Comparison of ENCODE assay signal across 15 cellular contexts in the genomic region with DNA sequence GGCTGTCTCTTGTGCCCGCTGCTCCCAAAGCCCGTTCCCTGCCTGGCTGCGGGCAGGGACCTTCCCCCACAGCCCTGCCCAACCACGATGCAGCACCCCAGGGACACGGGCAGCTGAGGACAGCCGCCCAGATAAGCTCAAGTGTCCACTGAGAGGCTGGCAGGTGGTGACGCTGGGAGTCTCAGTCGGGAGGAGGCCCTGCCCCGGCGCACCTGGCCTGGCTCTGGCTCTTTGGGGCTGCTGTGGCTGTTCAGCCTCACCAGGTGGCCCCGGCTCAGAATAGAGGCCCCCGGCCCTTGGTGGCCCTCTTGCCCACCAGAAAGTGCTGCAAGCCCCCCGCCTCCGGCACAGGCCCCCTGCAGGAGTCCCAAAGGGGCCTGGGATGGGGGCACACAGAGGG. TPM values are rescaled to one million over a fixed set of nuclear protein-coding genes. Genes with fewer than 3 reads are reported as not detected.
A peak's percentile ranks its signal among the peaks of the same experiment; 100 is the strongest.
DNase-seq lines count a peak whose midpoint lies in the region; ATAC-seq, FAIRE-seq and TF ChIP-seq lines count a peak whose summit lies in the region.
"Had no signal": no experiment of that assay in that cellular context is flagged by ENCODE, and none has a peak within 500 bp of the region (broad histone marks: within the 10 kb centered on the region; RNA-seq: fewer than 3 reads in every experiment).

No MANE protein-coding gene starts in this region.

- H3K56ac ChIP-seq in IMR-90 (ENCODE audit: extremely low read depth, insufficient read depth, low read length), result no peak overlapping the region

- H3K27ac Mint-ChIP-seq in glutamatergic neuron (ENCODE audit: unreplicated experiment), result no peak overlapping the region
- no peak overlapping the region for H3K27ac Mint-ChIP-seq in natural killer cell treated with Interleukin-12 subunit alpha and Interleukin-12 subunit beta and Interleukin-15 and Interleukin-18, amount 100 ng/mL, for 72 hours
- no peak overlapping the region for H3K27ac Mint-ChIP-seq in stimulated activated memory B cell treated with anti-CD40 and anti-IgM and Interleukin-4, amounts not matched to agents 10 μg/mL and 1 μg/mL and 100 μg/mL, for 72 hours
- H3K27ac Mint-ChIP-seq: activated CD4-positive, alpha-beta T cell treated with anti-CD3 and anti-CD28 coated beads, Interleukin-2, amount 10 ng/mL, durations not matched to agents 7 days and 5 days; CD8-positive, alpha-beta T cell; T-cell had no signal

- no peak overlapping the region for H4K8ac ChIP-seq in IMR-90 (ENCODE audit: low read depth in 2 of 2, low read length in 2 of 2)

- H3K4ac ChIP-seq in IMR-90 (ENCODE audit: low read depth, low read length), result peak overlapping the region; percentile 15

- H3K4me1 ChIP-seq in IMR-90 (ENCODE audit: control insufficient read depth, insufficient read depth, low read length), result peaks cover 44% of the 10 kb centered on the region
- no peaks in the 10 kb centered on the region for H3K4me1 ChIP-seq in small intestine (ENCODE audit: control insufficient read depth in 2 of 2, insufficient read depth in 1 of 2, low read depth in 1 of 2, low read length in 1 of 2)

- peaks cover 18% of the 10 kb centered on the region for H3K9me1 ChIP-seq in IMR-90 (ENCODE audit: insufficient read depth, low read length)

- H3K14ac ChIP-seq in IMR-90 (replicated peaks; ENCODE audit: low read depth, low read length), result no peak overlapping the region

- no peak overlapping the region; the same call in 1 of the 2 replicates for H4K5ac ChIP-seq in IMR-90 (ENCODE audit: low read depth, low read length)

- no peak overlapping the region for H3K23ac ChIP-seq in IMR-90 (ENCODE audit: low read depth, low read length)

- ATAC-seq in IMR-90 (ENCODE audit: low read depth), result no peak
- ATAC-seq in natural killer cell treated with Interleukin-12 subunit alpha and Interleukin-12 subunit beta and Interleukin-15 and Interleukin-18, amount 100 ng/mL, for 72 hours, result no peak
- no peak for ATAC-seq in stimulated activated memory B cell treated with anti-CD40 and anti-IgM and Interleukin-4, amounts not matched to agents 10 μg/mL and 1 μg/mL and 100 μg/mL, for 72 hours
- ATAC-seq: CD8-positive, alpha-beta T cell; T-cell had no signal

- H3K9me3 ChIP-seq in IMR-90 (ENCODE audit: control insufficient read depth, insufficient read depth, low read length), result no peaks in the 10 kb centered on the region
- no peaks in the 10 kb centered on the region for H3K9me3 ChIP-seq in small intestine (ENCODE audit: control insufficient read depth, low read depth)

- H2AK9ac ChIP-seq in IMR-90 (replicated peaks; ENCODE audit: low read depth, low read length, poor library complexity), result no peak overlapping the region

- H3K79me1 ChIP-seq in IMR-90 (ENCODE audit: low read depth in 1 of 2, low read length in 2 of 2), result peaks cover 16 to 47% of the 10 kb centered on the region in 2 experiments; a peak in 3 of 4 replicates

- peak overlapping the region; percentile 66 for H2AK5ac ChIP-seq in IMR-90 (ENCODE audit: low read depth, low read length)

- no TSS peak for BruUV-seq in IMR-90 (replicated peaks; lab: Mats Ljungman, UMichigan)

- H3K4me2 ChIP-seq in IMR-90 (ENCODE audit: low read depth, low read length), result no peak overlapping the region

- POLR2A ChIA-PET in IMR-90 (lab: Charles Lee; ENCODE audit: unreplicated experiment), result no interaction called here

- H3K27ac ChIP-seq in IMR-90 (ENCODE audit: insufficient read depth, low read length) (no peak overlapping the region), small intestine (ENCODE audit: low read depth in 1 of 2, low read length in 1 of 2) (peak overlapping the region; percentile 25 to 46)

- H3K36me3 ChIP-seq in IMR-90 (ENCODE audit: control insufficient read depth, insufficient read depth, low read length) (peaks cover 23% of the 10 kb centered on the region; the same call in 1 of the 2 replicates), small intestine (ENCODE audit: control insufficient read depth in 2 of 2, insufficient read depth in 2 of 2, low read length in 2 of 2) (no peaks in the 10 kb centered on the region)

- H3K18ac ChIP-seq in IMR-90 (ENCODE audit: low read depth, low read length), result no peak overlapping the region; the same call in 1 of the 2 replicates

- peak overlapping the region; percentile 23; the same call in 1 of the 2 replicates for H4K91ac ChIP-seq in IMR-90 (ENCODE audit: insufficient read depth, low read depth, low read length)

- no peak for TF ChIP-seq POLR2A in IMR-90 (IDR thresholded peaks at IDR 0.05; ENCODE audit: low read depth, low read length)

- no peak overlapping the region for H2BK20ac ChIP-seq in IMR-90 (ENCODE audit: low read depth, low read length)

- H3K4me3 ChIP-seq in IMR-90 (ENCODE audit: insufficient read depth, low read depth, low read length), result no peak overlapping the region
- H3K4me3 ChIP-seq in small intestine (ENCODE audit: low read depth in 1 of 2, low read length in 2 of 2), result no peak overlapping the region

- no peak for FAIRE-seq in small intestine (lab: Jason Lieb, UNC)

- H3K9ac ChIP-seq in IMR-90 (ENCODE audit: low read depth, low read length), result no peak overlapping the region

- CTCF ChIA-PET in IMR-90 (lab: Yijun Ruan, JAX), result no interaction called here

- 93% methylated on average over 9 of the region's 14 CpGs; no CpG with 5 or more reads in 1 of the 2 experiments for WGBS in IMR-90 (ENCODE audit: extremely low coverage in 2 of 2, insufficient read length in 1 of 2), 2 experiments
- WGBS in small intestine, 3 donors, result 55 to 81% (median 75%) methylated on average over 11 to 14 of the region's 14 CpGs

- no peak overlapping the region for H2AFZ ChIP-seq in IMR-90 (replicated peaks; ENCODE audit: low read length, poor library complexity)

- no peaks in the 10 kb centered on the region; the same call in 1 of the 2 replicates for H4K20me1 ChIP-seq in IMR-90 (ENCODE audit: insufficient read depth, low read length)

- H2BK5ac ChIP-seq in IMR-90 (ENCODE audit: low read depth, low read length, poor library complexity, severe bottlenecking), result no peak overlapping the region

- H2BK120ac ChIP-seq in IMR-90 (ENCODE audit: low read depth, low read length), result peak overlapping the region; percentile 10; the same call in 1 of the 2 replicates

- no peak overlapping the region for H3K4me3 Mint-ChIP-seq in glutamatergic neuron (ENCODE audit: unreplicated experiment)
- no peak overlapping the region for H3K4me3 Mint-ChIP-seq in natural killer cell treated with Interleukin-12 subunit alpha and Interleukin-12 subunit beta and Interleukin-15 and Interleukin-18, amount 100 ng/mL, for 72 hours
- no peak overlapping the region for H3K4me3 Mint-ChIP-seq in stimulated activated memory B cell treated with anti-CD40 and anti-IgM and Interleukin-4, amounts not matched to agents 10 μg/mL and 1 μg/mL and 100 μg/mL, for 72 hours
- H3K4me3 Mint-ChIP-seq: activated CD4-positive, alpha-beta T cell treated with anti-CD3 and anti-CD28 coated beads, Interleukin-2, amount 10 ng/mL, durations not matched to agents 7 days and 5 days; CD8-positive, alpha-beta T cell; mesothelial cell of epicardium; T-cell had no signal

- intact Hi-C loops in IMR-90 (cut with micrococcal nuclease), result no loop called here

- dilution Hi-C loops in IMR-90 (cut with HindIII; ENCODE audit: low sequenced_read_pairs, unreplicated experiment), result no loop called here

- H3K9me3 Mint-ChIP-seq in glutamatergic neuron (ENCODE audit: unreplicated experiment), result peaks cover 6% of the 10 kb centered on the region
- H3K9me3 Mint-ChIP-seq in natural killer cell treated with Interleukin-12 subunit alpha and Interleukin-12 subunit beta and Interleukin-15 and Interleukin-18, amount 100 ng/mL, for 72 hours, result no peaks in the 10 kb centered on the region
- no peaks in the 10 kb centered on the region for H3K9me3 Mint-ChIP-seq in stimulated activated memory B cell treated with anti-CD40 and anti-IgM and Interleukin-4, amounts not matched to agents 10 μg/mL and 1 μg/mL and 100 μg/mL, for 72 hours
- H3K9me3 Mint-ChIP-seq: activated CD4-positive, alpha-beta T cell treated with anti-CD3 and anti-CD28 coated beads, Interleukin-2, amount 10 ng/mL, durations not matched to agents 7 days and 5 days; brain; CD8-positive, alpha-beta T cell; mesothelial cell of epicardium; T-cell had no signal

- H3K27me3 ChIP-seq in IMR-90 (ENCODE audit: control insufficient read depth, insufficient read depth, low read length) (no peaks in the 10 kb centered on the region), small intestine (ENCODE audit: control insufficient read depth in 2 of 2, insufficient read depth in 2 of 2, low read length in 2 of 2) (no peaks in the 10 kb centered on the region)

- no peaks in the 10 kb centered on the region for H3K36me3 Mint-ChIP-seq in glutamatergic neuron (ENCODE audit: unreplicated experiment)
- no peaks in the 10 kb centered on the region for H3K36me3 Mint-ChIP-seq in natural killer cell treated with Interleukin-12 subunit alpha and Interleukin-12 subunit beta and Interleukin-15 and Interleukin-18, amount 100 ng/mL, for 72 hours
- H3K36me3 Mint-ChIP-seq in stimulated activated memory B cell treated with anti-CD40 and anti-IgM and Interleukin-4, amounts not matched to agents 10 μg/mL and 1 μg/mL and 100 μg/mL, for 72 hours, result peaks cover 8% of the 10 kb centered on the region
- H3K36me3 Mint-ChIP-seq: brain; CD8-positive, alpha-beta T cell; T-cell had no signal

- DNase-seq in IMR-90 (no peak), NCI-H2196 (lab: John Stamatoyannopoulos, UW; ENCODE audit: unreplicated experiment) (peak; percentile 90), glutamatergic neuron (peak; percentile 20), small intestine (no peak), germinal center (ENCODE audit: low spot score) (no peak)
- no peak for DNase-seq in natural killer cell treated with Interleukin-12 subunit alpha and Interleukin-12 subunit beta and Interleukin-15 and Interleukin-18, amount 100 ng/mL, for 72 hours (ENCODE audit: low spot score)
- DNase-seq in activated CD4-positive, alpha-beta T cell treated with anti-CD3 and anti-CD28 coated beads, Interleukin-2, amount 50 U/mL, for 1 hour, result no peak
- DNase-seq: activated CD4-positive, alpha-beta T cell treated with anti-CD3 and anti-CD28 coated beads, Interleukin-2, amount 10 ng/mL, durations not matched to agents 7 days and 5 days; activated gamma-delta T cell treated with Interleukin-2 at 50 U/mL for 16 hours; CD8-positive, alpha-beta T cell; NK-92 treated with Interleukin-12 subunit alpha and Interleukin-12 subunit beta, amount 100 ng/mL, for 24 hours; T-cell had no signal

- H3K4me1 Mint-ChIP-seq in glutamatergic neuron (ENCODE audit: low read depth, unreplicated experiment), result peaks cover 11% of the 10 kb centered on the region
- peaks cover 4 to 5% of the 10 kb centered on the region in 2 donors for H3K4me1 Mint-ChIP-seq in natural killer cell treated with Interleukin-12 subunit alpha and Interleukin-12 subunit beta and Interleukin-15 and Interleukin-18, amount 100 ng/mL, for 72 hours (ENCODE audit: low read depth in 2 of 2)
- peaks cover 31% of the 10 kb centered on the region for H3K4me1 Mint-ChIP-seq in stimulated activated memory B cell treated with anti-CD40 and anti-IgM and Interleukin-4, amounts not matched to agents 10 μg/mL and 1 μg/mL and 100 μg/mL, for 72 hours

- H3K27me3 Mint-ChIP-seq in glutamatergic neuron (ENCODE audit: unreplicated experiment), result peaks cover 9% of the 10 kb centered on the region
- no peaks in the 10 kb centered on the region for H3K27me3 Mint-ChIP-seq in natural killer cell treated with Interleukin-12 subunit alpha and Interleukin-12 subunit beta and Interleukin-15 and Interleukin-18, amount 100 ng/mL, for 72 hours
- H3K27me3 Mint-ChIP-seq in stimulated activated memory B cell treated with anti-CD40 and anti-IgM and Interleukin-4, amounts not matched to agents 10 μg/mL and 1 μg/mL and 100 μg/mL, for 72 hours, result peaks cover 22% of the 10 kb centered on the region
- H3K27me3 Mint-ChIP-seq: activated CD4-positive, alpha-beta T cell treated with anti-CD3 and anti-CD28 coated beads, Interleukin-2, amount 10 ng/mL, durations not matched to agents 7 days and 5 days; T-cell had no signal

- H2BK15ac ChIP-seq in IMR-90 (ENCODE audit: low read depth, low read length), result no peak overlapping the region

- no peak for TF ChIP-seq RAD21 in IMR-90 (IDR thresholded peaks at IDR 0.05; ENCODE audit: low read length)

- in situ Hi-C loops in IMR-90 (cut with MboI; ENCODE audit: low sequenced_read_pairs), result no loop called here

- TF ChIP-seq CTCF in IMR-90 (conservative IDR thresholded peaks at IDR 0.05; ENCODE audit: low read depth, low read length), result no peak
- no peak for TF ChIP-seq CTCF in glutamatergic neuron (IDR thresholded peaks at IDR 0.05; ENCODE audit: partially characterized antibody, unreplicated experiment)

RNA-seq across cellular contexts. Expression of gene NTHL1, which starts 5.5 kb away (rescaled TPM):
- 22.8 and 28.1 TPM in 2 replicates for total RNA-seq in IMR-90 (2012; rRNA removed)
- 28.0 and 33.3 TPM in 2 replicates for polyA plus RNA-seq in IMR-90 (2012; rRNA removed)
- polyA plus RNA-seq in IMR-90 (2012; cell fraction: cytosol; rRNA removed), result 46.3 and 54.8 TPM in 2 replicates
- polyA plus RNA-seq in IMR-90 (2012; cell fraction: nucleus; rRNA removed; ENCODE audit: low replicate concordance), result 20.6 and 53.2 TPM in 2 replicates
- total RNA-seq in glutamatergic neuron (ENCODE audit: unreplicated experiment), result 194 TPM
- 10 to 100 TPM; 13.0 to 27.6 (median 22.2) TPM for polyA plus RNA-seq in small intestine
- 10 to 100 TPM; 12.6 to 40.9 TPM for total RNA-seq in natural killer cell treated with Interleukin-12 subunit alpha and Interleukin-12 subunit beta and Interleukin-15 and Interleukin-18, amount 100 ng/mL, for 72 hours

RNA-seq across cellular contexts. Expression of gene TSC2, which starts 5.6 kb away (rescaled TPM):
- total RNA-seq in IMR-90 (2012; rRNA removed) (22.8 and 31.4 TPM in 2 replicates), glutamatergic neuron (ENCODE audit: unreplicated experiment) (215 TPM)
- polyA plus RNA-seq in IMR-90 (2012; rRNA removed) (88.6 and 95.9 TPM in 2 replicates), small intestine (10 to 100 TPM; 35.1 to 73.1 (median 47.0) TPM)
- polyA plus RNA-seq in IMR-90 (2012; cell fraction: cytosol; rRNA removed), result 51.7 and 66.3 TPM in 2 replicates
- polyA plus RNA-seq in IMR-90 (2012; cell fraction: nucleus; rRNA removed; ENCODE audit: low replicate concordance), result 202 and 503 TPM in 2 replicates
- total RNA-seq in natural killer cell treated with Interleukin-12 subunit alpha and Interleukin-12 subunit beta and Interleukin-15 and Interleukin-18, amount 100 ng/mL, for 72 hours, result 100 to 1,000 TPM; 106 to 155 TPM

RNA-seq across cellular contexts. Expression of gene NHERF2, which starts 15.5 kb away (rescaled TPM):
- 18.6 and 20.8 TPM in 2 replicates for total RNA-seq in IMR-90 (2012; rRNA removed)
- 77.8 and 96.6 TPM in 2 replicates for polyA plus RNA-seq in IMR-90 (2012; rRNA removed)
- polyA plus RNA-seq in IMR-90 (2012; cell fraction: cytosol; rRNA removed), result 98.1 and 126 TPM in 2 replicates
- polyA plus RNA-seq in IMR-90 (2012; cell fraction: nucleus; rRNA removed; ENCODE audit: low replicate concordance), result 54.5 and 134 TPM in 2 replicates
- 22.3 TPM for total RNA-seq in glutamatergic neuron (ENCODE audit: unreplicated experiment)
- 10 to 100 TPM; 15.7 to 76.1 (median 54.3) TPM for polyA plus RNA-seq in small intestine
- total RNA-seq in natural killer cell treated with Interleukin-12 subunit alpha and Interleukin-12 subunit beta and Interleukin-15 and Interleukin-18, amount 100 ng/mL, for 72 hours, result 1 to 10 TPM; 3.8 to 4.5 TPM

RNA-seq across cellular contexts. Expression of gene NPW, which starts 22.6 kb away (rescaled TPM):
- total RNA-seq in IMR-90 (2012; rRNA removed) (0.18 TPM in 1 of 2 replicates, not detected in the other), glutamatergic neuron (ENCODE audit: unreplicated experiment) (0.91 TPM)
- polyA plus RNA-seq in IMR-90 (2012; rRNA removed) (2.0 and 3.7 TPM in 2 replicates), small intestine (under 1 TPM in 2 of 3 donors, not detected in 1; 0.48 to 0.81 TPM)
- 6.1 and 9.0 TPM in 2 replicates for polyA plus RNA-seq in IMR-90 (2012; cell fraction: cytosol; rRNA removed)
- 2.5 and 7.1 TPM in 2 replicates for polyA plus RNA-seq in IMR-90 (2012; cell fraction: nucleus; rRNA removed; ENCODE audit: low replicate concordance)
- 1 to 10 TPM; 1.5 to 3.5 TPM for total RNA-seq in natural killer cell treated with Interleukin-12 subunit alpha and Interleukin-12 subunit beta and Interleukin-15 and Interleukin-18, amount 100 ng/mL, for 72 hours
- total RNA-seq: CD8-positive, alpha-beta T cell had no signal

RNA-seq across cellular contexts. Expression of gene ZNF598, which starts 32.5 kb away (rescaled TPM):
- total RNA-seq in IMR-90 (2012; rRNA removed) (3.4 and 4.4 TPM in 2 replicates), glutamatergic neuron (ENCODE audit: unreplicated experiment) (90.4 TPM)
- polyA plus RNA-seq in IMR-90 (2012; rRNA removed) (36.4 and 40.6 TPM in 2 replicates), small intestine (10 to 100 TPM; 27.6 to 51.9 (median 31.8) TPM)
- 23.6 and 37.3 TPM in 2 replicates for polyA plus RNA-seq in IMR-90 (2012; cell fraction: cytosol; rRNA removed)
- polyA plus RNA-seq in IMR-90 (2012; cell fraction: nucleus; rRNA removed; ENCODE audit: low replicate concordance), result 98.8 and 225 TPM in 2 replicates
- 100 to 1,000 TPM in 1 of 2 donors, 10 to 100 TPM in 1; 83.1 to 163 TPM for total RNA-seq in natural killer cell treated with Interleukin-12 subunit alpha and Interleukin-12 subunit beta and Interleukin-15 and Interleukin-18, amount 100 ng/mL, for 72 hours

Comparison
In these comparisons a context has a peak if more than half of its experiments do, and no peak if none do; other contexts are left out.
1. DNase-seq: peak in NCI-H2196 (single experiment) and glutamatergic neuron (single experiment); none in IMR-90 (single experiment), small intestine (single experiment), natural killer cell treated with Interleukin-12 subunit alpha and Interleukin-12 subunit beta and Interleukin-15 and Interleukin-18, amount 100 ng/mL, for 72 hours (single experiment), germinal center (single experiment) and activated CD4-positive, alpha-beta T cell treated with anti-CD3 and anti-CD28 coated beads, Interleukin-2, amount 50 U/mL, for 1 hour (single experiment).